ENCODE assay signal across 10 cellular contexts in genomic region chr7:33243319-33243881, GRCh38.
DNase-seq lines count a peak whose midpoint lies in the region; ATAC-seq and TF ChIP-seq lines count a peak whose summit lies in the region.
"Had no signal": no experiment of that assay in that cellular context is flagged by ENCODE, and none has a peak within 500 bp of the region (broad histone marks: within the 10 kb centered on the region; RNA-seq: fewer than 3 reads in every experiment).

No MANE protein-coding gene starts in this region.

- ATAC-seq in CD4-positive, alpha-beta T cell (ENCODE audit: poor library complexity), result no peak
- peak; percentile 47 for ATAC-seq in HG03175 (IDR thresholded peaks at IDR 0.05; ENCODE audit: unreplicated experiment)

- no peak overlapping the region for H3K27ac ChIP-seq in CD4-positive, alpha-beta T cell (ENCODE audit: low read depth, low read length)
- no peak overlapping the region for H3K27ac ChIP-seq in coronary artery

- no peaks in the 10 kb centered on the region for H3K27me3 ChIP-seq in CD4-positive, alpha-beta T cell (ENCODE audit: control insufficient read depth, insufficient read depth, low read length)

- POLR2A ChIA-PET in CD4-positive, alpha-beta T cell (lab: Charles Lee), result no interaction called here

- H3K9me3 ChIP-seq in CD4-positive, alpha-beta T cell (ENCODE audit: control insufficient read depth, low read length), result no peaks in the 10 kb centered on the region
- H3K9me3 ChIP-seq: HAP-1 had no signal

- H3K4me3 Mint-ChIP-seq in CD4-positive, alpha-beta T cell, result no peak overlapping the region
- no peak overlapping the region for H3K4me3 Mint-ChIP-seq in mesothelial cell of epicardium
- no peak overlapping the region for H3K4me3 Mint-ChIP-seq in activated CD4-positive, alpha-beta T cell treated with anti-CD3 and anti-CD28 coated beads, Interleukin-2, amount 10 ng/mL, durations not matched to agents 24 days and 14 days
- H3K4me3 Mint-ChIP-seq: stimulated activated naive CD8-positive, alpha-beta T cell treated with anti-CD3 and anti-CD28 coated beads, Interleukin-15, Interleukin-2, amounts not matched to agents 100 ng/mL and 50 ng/mL, for 24 hours had no signal

- DNase-seq in CD4-positive, alpha-beta T cell, result no peak
- peak; percentile 16 for DNase-seq in NCI-H82 treated with DMSO at 0.1 percent for 48 hours (lab: John Stamatoyannopoulos, UW; ENCODE audit: unreplicated experiment)
- no peak for DNase-seq in coronary artery (ENCODE audit: low spot score)
- DNase-seq in mesothelial cell of epicardium (ENCODE audit: low spot score in 2 of 2, unreplicated experiment in 2 of 2), result no peak
- DNase-seq in activated CD4-positive, alpha-beta T cell treated with anti-CD3 and anti-CD28 coated beads, Interleukin-2, amount 10 ng/mL, durations not matched to agents 24 days and 14 days, result no peak
- no peak for DNase-seq in activated CD4-positive, alpha-beta T cell treated with anti-CD3 and anti-CD28 coated beads for 1 hour
- DNase-seq in nucleus accumbens (lab: John Stamatoyannopoulos, UW), result no peak

- H3K4me3 ChIP-seq in coronary artery, result no peak overlapping the region
- H3K4me3 ChIP-seq: HAP-1 had no signal

- H3K9me3 Mint-ChIP-seq in CD4-positive, alpha-beta T cell, result no peaks in the 10 kb centered on the region
- H3K9me3 Mint-ChIP-seq in mesothelial cell of epicardium, result no peaks in the 10 kb centered on the region
- H3K9me3 Mint-ChIP-seq in activated CD4-positive, alpha-beta T cell treated with anti-CD3 and anti-CD28 coated beads, Interleukin-2, amount 10 ng/mL, durations not matched to agents 24 days and 14 days, result no peaks in the 10 kb centered on the region
- H3K9me3 Mint-ChIP-seq: stimulated activated naive CD8-positive, alpha-beta T cell treated with anti-CD3 and anti-CD28 coated beads, Interleukin-15, Interleukin-2, amounts not matched to agents 100 ng/mL and 50 ng/mL, for 24 hours had no signal

- CTCF ChIA-PET in CD4-positive, alpha-beta T cell (lab: Charles Lee), result no interaction called here

- peak; percentile 30 for TF ChIP-seq CTCF in CD4-positive, alpha-beta T cell (IDR thresholded peaks at IDR 0.05)
- TF ChIP-seq CTCF in coronary artery (IDR thresholded peaks at IDR 0.05) (peak; percentile 32), mesothelial cell of epicardium (IDR thresholded peaks at IDR 0.05; ENCODE audit: unreplicated experiment) (peak; percentile 58)

- H3K36me3 Mint-ChIP-seq in CD4-positive, alpha-beta T cell (ENCODE audit: low read depth), result no peaks in the 10 kb centered on the region
- H3K36me3 Mint-ChIP-seq in mesothelial cell of epicardium, result no peaks in the 10 kb centered on the region
- H3K36me3 Mint-ChIP-seq in activated CD4-positive, alpha-beta T cell treated with anti-CD3 and anti-CD28 coated beads, Interleukin-2, amount 10 ng/mL, durations not matched to agents 24 days and 14 days (ENCODE audit: low read depth), result no peaks in the 10 kb centered on the region

- no peak overlapping the region for H3K27ac Mint-ChIP-seq in CD4-positive, alpha-beta T cell
- H3K27ac Mint-ChIP-seq in mesothelial cell of epicardium, result no peak overlapping the region
- H3K27ac Mint-ChIP-seq in activated CD4-positive, alpha-beta T cell treated with anti-CD3 and anti-CD28 coated beads, Interleukin-2, amount 10 ng/mL, durations not matched to agents 24 days and 14 days, result no peak overlapping the region
- H3K27ac Mint-ChIP-seq: stimulated activated naive CD8-positive, alpha-beta T cell treated with anti-CD3 and anti-CD28 coated beads, Interleukin-15, Interleukin-2, amounts not matched to agents 100 ng/mL and 50 ng/mL, for 24 hours had no signal

- no peaks in the 10 kb centered on the region for H3K4me1 Mint-ChIP-seq in CD4-positive, alpha-beta T cell (ENCODE audit: low read depth)
- H3K4me1 Mint-ChIP-seq in mesothelial cell of epicardium, result peaks cover 3% of the 10 kb centered on the region
- H3K4me1 Mint-ChIP-seq in activated CD4-positive, alpha-beta T cell treated with anti-CD3 and anti-CD28 coated beads, Interleukin-2, amount 10 ng/mL, durations not matched to agents 24 days and 14 days, result no peaks in the 10 kb centered on the region

- intact Hi-C loops in CD4-positive, alpha-beta T cell (cut with DNase I, micrococcal nuclease), result no loop called here
- intact Hi-C loops in activated CD4-positive, alpha-beta T cell treated with anti-CD3 and anti-CD28 coated beads, Interleukin-2, amount 10 ng/mL, durations not matched to agents 24 days and 14 days (cut with micrococcal nuclease), result no loop called here

- no peaks in the 10 kb centered on the region for H3K27me3 Mint-ChIP-seq in CD4-positive, alpha-beta T cell
- no peaks in the 10 kb centered on the region for H3K27me3 Mint-ChIP-seq in mesothelial cell of epicardium (ENCODE audit: low read depth)
- no peaks in the 10 kb centered on the region for H3K27me3 Mint-ChIP-seq in activated CD4-positive, alpha-beta T cell treated with anti-CD3 and anti-CD28 coated beads, Interleukin-2, amount 10 ng/mL, durations not matched to agents 24 days and 14 days
- H3K27me3 Mint-ChIP-seq: stimulated activated naive CD8-positive, alpha-beta T cell treated with anti-CD3 and anti-CD28 coated beads, Interleukin-15, Interleukin-2, amounts not matched to agents 100 ng/mL and 50 ng/mL, for 24 hours had no signal
